10 cellular contexts compared by ENCODE assay signal in the genomic region with DNA sequence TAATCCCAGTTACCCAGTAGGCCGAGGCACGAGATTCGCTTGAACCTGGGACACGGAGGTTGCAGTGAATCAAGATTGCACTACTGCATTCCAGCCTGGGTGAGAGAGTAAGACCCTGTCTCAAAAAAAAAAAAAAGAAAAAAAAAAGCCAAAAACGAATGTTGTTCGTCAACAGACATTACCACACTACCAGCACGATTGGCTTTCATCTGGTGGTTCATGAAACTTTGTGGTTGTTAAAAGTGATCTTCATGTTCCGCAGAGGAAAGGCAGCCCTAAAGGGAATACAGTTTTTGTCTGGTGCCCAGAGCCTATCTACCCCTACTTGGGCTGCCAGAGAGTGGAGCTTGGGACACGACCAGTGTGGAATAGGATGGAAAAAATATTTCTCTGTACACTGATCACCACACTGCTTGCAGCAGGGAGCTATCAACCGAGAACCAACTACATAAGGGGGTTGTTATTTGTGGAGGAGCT. TPM values are rescaled to one million over a fixed set of nuclear protein-coding genes. Genes with fewer than 3 reads are reported as not detected.
A peak's percentile ranks its signal among the peaks of the same experiment; 100 is the strongest.
DNase-seq lines count a peak whose midpoint lies in the region; ATAC-seq, FAIRE-seq and TF ChIP-seq lines count a peak whose summit lies in the region.
"Had no signal": no experiment of that assay in that cellular context is flagged by ENCODE, and none has a peak within 500 bp of the region (broad histone marks: within the 10 kb centered on the region; RNA-seq: fewer than 3 reads in every experiment).

No MANE protein-coding gene starts in this region.

- no peaks in the 10 kb centered on the region for H3K9me3 Mint-ChIP-seq in activated T-cell treated with anti-CD3 and anti-CD28 coated beads, Interleukin-2, amount 50 U/mL, for 4 hours
- no peaks in the 10 kb centered on the region for H3K9me3 Mint-ChIP-seq in activated naive CD4-positive, alpha-beta T cell treated with anti-CD3 and anti-CD28 coated beads for 36 hours

- CTCF ChIA-PET in activated naive CD4-positive, alpha-beta T cell treated with anti-CD3 and anti-CD28 coated beads for 36 hours (lab: Charles Lee) = interaction anchor here (0.7 to 3.2 kb wide), 3 partner anchors 188 to 253 kb away, joined by 3 to 7 read pairs (median 5); no protein-coding TSS in a partner anchor
- CTCF ChIA-PET in PC-9 (lab: Charles Lee) = no interaction called here

- no peak overlapping the region for H2AFZ ChIP-seq in PC-9

- H3K9me2 ChIP-seq in PC-9 (ENCODE audit: insufficient read depth) = no peaks in the 10 kb centered on the region

- H3K27me3 ChIP-seq in thymus (ENCODE audit: control insufficient read depth, insufficient read depth) (no peaks in the 10 kb centered on the region), PC-9 (ENCODE audit: insufficient read depth, low read depth) (no peaks in the 10 kb centered on the region), tibial artery (peaks cover 0 to 3% of the 10 kb centered on the region in 2 donors)

- H3K9me3 ChIP-seq in thymus (ENCODE audit: control insufficient read depth) (no peaks in the 10 kb centered on the region), PC-9 (ENCODE audit: insufficient read depth, low read depth) (no peaks in the 10 kb centered on the region), tibial artery (no peaks in the 10 kb centered on the region)

- FAIRE-seq in RCC 7860 (lab: Jason Lieb, UNC) = no peak
- FAIRE-seq: colon, K562 had no signal

- WGBS in thymus = 17% methylated on average over 10 of the region's 10 CpGs

- no peaks in the 10 kb centered on the region for H3K36me3 Mint-ChIP-seq in activated T-cell treated with anti-CD3 and anti-CD28 coated beads, Interleukin-2, amount 50 U/mL, for 4 hours (ENCODE audit: insufficient read depth)
- no peaks in the 10 kb centered on the region for H3K36me3 Mint-ChIP-seq in activated naive CD4-positive, alpha-beta T cell treated with anti-CD3 and anti-CD28 coated beads for 36 hours (ENCODE audit: low read depth)

- no peaks in the 10 kb centered on the region for H3K79me2 ChIP-seq in PC-9 (ENCODE audit: low read depth)

- H3K27me3 Mint-ChIP-seq in activated T-cell treated with anti-CD3 and anti-CD28 coated beads, Interleukin-2, amount 50 U/mL, for 4 hours (ENCODE audit: low read depth) = no peaks in the 10 kb centered on the region
- peaks cover 10% of the 10 kb centered on the region for H3K27me3 Mint-ChIP-seq in activated naive CD4-positive, alpha-beta T cell treated with anti-CD3 and anti-CD28 coated beads for 36 hours (ENCODE audit: low read depth)

- peaks cover 20% of the 10 kb centered on the region; the same call in 1 of the 2 replicates for H3F3A ChIP-seq in PC-9 (ENCODE audit: insufficient read depth, low read depth)

- intact Hi-C loops in activated naive CD4-positive, alpha-beta T cell treated with anti-CD3 and anti-CD28 coated beads for 36 hours (cut with micrococcal nuclease) = loop anchor here (5.0 kb wide), 1 partner anchor 389 kb away; a partner anchor contains a TSS
- intact Hi-C loops in PC-9 (cut with micrococcal nuclease; ENCODE audit: unreplicated experiment) = no loop called here
- intact Hi-C loops in tibial artery (cut with DNase I; ENCODE audit: low total_unique reads) = no loop called here

- H3K4me3 ChIP-seq in thymus (ENCODE audit: low read length) (peak overlapping the region; percentile 57), PC-9 (no peak overlapping the region), tibial artery (no peak overlapping the region)
- H3K4me3 ChIP-seq: K562 had no signal

- H3K4me1 Mint-ChIP-seq in activated T-cell treated with anti-CD3 and anti-CD28 coated beads, Interleukin-2, amount 50 U/mL, for 4 hours (ENCODE audit: low read depth) = peaks cover 98% of the 10 kb centered on the region
- H3K4me1 Mint-ChIP-seq in activated naive CD4-positive, alpha-beta T cell treated with anti-CD3 and anti-CD28 coated beads for 36 hours (ENCODE audit: low read depth) = peaks cover 97% of the 10 kb centered on the region

- H3K4me2 ChIP-seq in PC-9 = no peak overlapping the region

- H3K36me3 ChIP-seq in thymus (ENCODE audit: control insufficient read depth, insufficient read depth) = no peaks in the 10 kb centered on the region
- H3K36me3 ChIP-seq in PC-9 (ENCODE audit: low read depth) = no peaks in the 10 kb centered on the region
- H3K36me3 ChIP-seq in tibial artery = no peaks in the 10 kb centered on the region

- DNase-seq in activated T-cell treated with anti-CD3 and anti-CD28 coated beads, Interleukin-2, amount 50 U/mL, for 4 hours = no peak
- DNase-seq in activated T-cell treated with anti-CD3 and anti-CD28 coated beads for 4 hours (no peak), RCC 7860 (ENCODE audit: low spot score) (no peak), PC-9 (no peak), tibial artery (no peak)
- peak; percentile 53 for DNase-seq in activated naive CD4-positive, alpha-beta T cell treated with anti-CD3 and anti-CD28 coated beads for 36 hours

- H3K4me1 ChIP-seq in thymus (ENCODE audit: control insufficient read depth, insufficient read depth, low read length) (peaks cover 68% of the 10 kb centered on the region), PC-9 (replicated peaks; ENCODE audit: insufficient read depth) (peaks cover 42% of the 10 kb centered on the region), tibial artery (no peaks in the 10 kb centered on the region)

- ATAC-seq in activated T-cell treated with anti-CD3 and anti-CD28 coated beads, Interleukin-2, amount 50 U/mL, for 4 hours = peak; percentile 24 to 26
- peak; percentile 2 for ATAC-seq in HG03469 (IDR thresholded peaks at IDR 0.05; ENCODE audit: unreplicated experiment)
- ATAC-seq: K562 had no signal

- no peaks in the 10 kb centered on the region for H4K20me1 ChIP-seq in PC-9 (ENCODE audit: insufficient read depth)

- BruUV-seq in PC-9 (replicated peaks; lab: Mats Ljungman, UMichigan) = no TSS peak

- POLR2A ChIA-PET in PC-9 (lab: Charles Lee; ENCODE audit: unreplicated experiment) = no interaction called here

- H3K4me3 Mint-ChIP-seq in activated T-cell treated with anti-CD3 and anti-CD28 coated beads, Interleukin-2, amount 50 U/mL, for 4 hours = peak overlapping the region; percentile 66
- H3K4me3 Mint-ChIP-seq in activated naive CD4-positive, alpha-beta T cell treated with anti-CD3 and anti-CD28 coated beads for 36 hours = peak overlapping the region; percentile 61

- peak overlapping the region; percentile 77 for H3K27ac Mint-ChIP-seq in activated naive CD4-positive, alpha-beta T cell treated with anti-CD3 and anti-CD28 coated beads for 36 hours

- peak overlapping the region; percentile 99 for H3K27ac ChIP-seq in thymus (ENCODE audit: low read depth)
- H3K27ac ChIP-seq in PC-9 = no peak overlapping the region
- no peak overlapping the region for H3K27ac ChIP-seq in tibial artery

- no peak for TF ChIP-seq CTCF in PC-9 (conservative IDR thresholded peaks at IDR 0.05)
- TF ChIP-seq CTCF in tibial artery (IDR thresholded peaks at IDR 0.05) = no peak

RNA-seq across cellular contexts. Expression of a gene that starts 13.6 kb away (rescaled TPM):
- 10 to 100 TPM; 17.6 to 28.5 (median 24.0) TPM for total RNA-seq in activated T-cell treated with anti-CD3 and anti-CD28 coated beads, Interleukin-2, amount 50 U/mL, for 4 hours
- total RNA-seq in activated naive CD4-positive, alpha-beta T cell treated with anti-CD3 and anti-CD28 coated beads for 36 hours = 10 to 100 TPM; 70.2 to 72.6 TPM
- polyA plus RNA-seq in thymus = 942 TPM
- 0.70 and 1.1 TPM in 2 replicates for total RNA-seq in PC-9 (2021)
